25 cellular contexts compared by ENCODE assay signal in the genomic region with DNA sequence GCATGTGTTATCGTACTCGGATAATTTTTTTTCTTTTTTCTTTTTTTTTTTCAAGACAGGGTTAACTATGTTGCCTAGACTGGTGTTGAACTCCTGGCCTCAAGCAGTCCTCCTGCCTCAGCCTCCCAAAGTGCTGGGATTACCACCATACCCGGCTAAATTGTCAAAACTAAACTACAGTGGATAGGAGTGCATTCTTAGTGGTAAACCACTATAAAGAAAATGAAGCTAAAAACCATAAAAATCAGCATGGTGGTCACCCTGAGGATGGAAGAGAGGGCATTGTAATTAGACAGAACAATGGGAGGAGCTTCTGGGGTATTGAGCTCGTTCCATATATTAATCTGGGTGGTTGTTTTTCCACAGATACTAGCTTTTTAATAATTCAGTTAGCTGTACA.
"Had no signal": no experiment of that assay in that cellular context is flagged by ENCODE, and none has a peak within 500 bp of the region (broad histone marks: within the 10 kb centered on the region; RNA-seq: fewer than 3 reads in every experiment).

No MANE protein-coding gene starts in this region.

- H3K4me1 Mint-ChIP-seq: endodermal cell had no signal

- H3K27ac ChIP-seq: colonic mucosa, epithelial cell of prostate, gastroesophageal sphincter, heart left ventricle, hepatocyte, pancreas, right lobe of liver, testis, tibial nerve, upper lobe of left lung had no signal

- H3K79me2 ChIP-seq: hepatocyte had no signal

- H3K27ac Mint-ChIP-seq: dendritic cell treated with granulocyte-macrophage colony-stimulating factor and Interleukin-4, amounts not matched to agents 40 ng/mL and 50 ng/mL, for 4 days; endodermal cell; memory B cell; natural killer cell; progenitor cell of endocrine pancreas had no signal

- H3K36me3 Mint-ChIP-seq: memory B cell, natural killer cell had no signal

- H3K36me3 ChIP-seq: colonic mucosa, gastroesophageal sphincter, heart left ventricle, pancreas, right lobe of liver, tibial nerve, upper lobe of left lung had no signal

- H3K4me3 ChIP-seq: colonic mucosa, gastroesophageal sphincter, heart left ventricle, hepatocyte, lung, pancreas, right lobe of liver, testis, tibial nerve, upper lobe of left lung had no signal

- H3K4me1 ChIP-seq: colonic mucosa, gastroesophageal sphincter, heart left ventricle, right lobe of liver, testis, tibial nerve, upper lobe of left lung had no signal

- H2AFZ ChIP-seq: hepatocyte had no signal

- H3K9me3 Mint-ChIP-seq: dendritic cell treated with granulocyte-macrophage colony-stimulating factor and Interleukin-4, amounts not matched to agents 40 ng/mL and 50 ng/mL, for 4 days; endodermal cell; memory B cell; natural killer cell had no signal

- H3K4me3 Mint-ChIP-seq: dendritic cell treated with granulocyte-macrophage colony-stimulating factor and Interleukin-4, amounts not matched to agents 40 ng/mL and 50 ng/mL, for 4 days; endodermal cell; memory B cell; natural killer cell had no signal

- H3K27me3 ChIP-seq: colonic mucosa, hepatocyte, pancreas, right lobe of liver, testis, upper lobe of left lung had no signal

- DNase-seq: colonic mucosa; effector CD8-positive, alpha-beta T cell; endodermal cell; foreskin fibroblast; heart left ventricle; kidney; natural killer cell; occipital lobe; pancreas; right lobe of liver; stimulated activated CD4-positive, alpha-beta T cell treated with anti-CD3 and anti-CD28 coated beads, Interleukin-15, amount 100 ng/mL, for 24 hours; stimulated activated CD4-positive, alpha-beta T cell treated with anti-CD3 and anti-CD28 coated beads, Interleukin-2, amount 100 ng/mL, for 48 hours; stimulated activated naive CD4-positive, alpha-beta T cell; substantia nigra; testis; upper lobe of left lung had no signal

- H3K4me2 ChIP-seq: hepatocyte had no signal

- ATAC-seq: gastroesophageal sphincter, heart left ventricle, left lobe of liver, natural killer cell, pancreas, right lobe of liver had no signal

- H3K9me3 ChIP-seq: colonic mucosa, gastroesophageal sphincter, heart left ventricle, pancreas, right lobe of liver, testis, tibial nerve, upper lobe of left lung had no signal
